ENCODE assay signal across 22 cellular contexts in the genomic region with DNA sequence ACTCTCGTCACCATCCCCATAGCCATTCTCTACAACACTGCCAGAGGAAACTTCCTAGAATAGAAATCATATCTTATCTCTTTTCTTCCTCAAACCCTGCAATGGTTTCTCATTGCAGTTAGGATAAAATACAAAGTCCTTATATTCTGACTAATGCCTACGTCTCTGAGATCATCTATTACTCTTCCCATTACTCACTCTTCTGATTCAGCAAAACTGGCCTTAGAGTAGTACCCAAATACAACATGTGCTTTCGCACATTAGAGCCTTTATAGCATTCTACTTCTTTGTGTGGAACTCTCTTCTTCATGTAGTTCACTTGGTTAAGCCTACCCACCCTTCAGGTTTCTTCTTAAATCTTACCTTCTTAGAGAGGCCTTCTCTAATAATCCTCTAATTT. TPM values are rescaled to one million over a fixed set of nuclear protein-coding genes. Genes with fewer than 3 reads are reported as not detected.
"Had no signal": no experiment of that assay in that cellular context is flagged by ENCODE, and none has a peak within 500 bp of the region (broad histone marks: within the 10 kb centered on the region; RNA-seq: fewer than 3 reads in every experiment).

No MANE protein-coding gene starts in this region.

- H3K4me3 ChIP-seq: cardiac muscle cell, gastrocnemius medialis, tibial artery had no signal

- ATAC-seq: activated T-cell treated with anti-CD3 and anti-CD28 coated beads, Interleukin-2, amount 50 U/mL, for 4 hours; gastrocnemius medialis; WTC11 had no signal

- DNase-seq: activated CD8-positive, alpha-beta memory T cell treated with anti-CD3 and anti-CD28 coated beads for 24 hours; activated CD8-positive, alpha-beta memory T cell treated with anti-CD3 and anti-CD28 coated beads, Interleukin-2, amount 50 U/mL, for 4 hours; activated naive CD4-positive, alpha-beta T cell treated with Interleukin-2 at 50 U/mL for 16 hours; activated naive CD8-positive, alpha-beta T cell treated with anti-CD3 and anti-CD28 coated beads for 36 hours; activated T-cell treated with anti-CD3 and anti-CD28 coated beads, Interleukin-2, amount 50 U/mL, for 4 hours; amniotic stem cell; cortex of kidney; endodermal cell; gastrocnemius medialis; hippocampal formation; left cardiac atrium; nephron progenitor cell; right cardiac atrium; stimulated activated CD4-positive, alpha-beta T cell treated with anti-CD3 and anti-CD28 coated beads, Interleukin-12 subunit alpha, Interleukin-12 subunit beta, amount 100 ng/mL, for 4 hours; stimulated activated CD4-positive, alpha-beta T cell treated with anti-CD3 and anti-CD28 coated beads, Interleukin-4, amount 100 ng/mL, for 4 hours; T-helper 9 cell; tibial artery had no signal

RNA-seq across cellular contexts. Expression of a gene that starts 28.0 kb away (rescaled TPM):
- total RNA-seq: liver; myocyte; T-helper 1 cell treated with Interleukin-12 subunit alpha and Interleukin-12 subunit beta and Interleukin-4 antibody, amounts not matched to agents 30 ng/mL and 1 ng/mL, for 36 hours had no signal
